Comparison of ENCODE assay signal across 10 cellular contexts in the genomic region with DNA sequence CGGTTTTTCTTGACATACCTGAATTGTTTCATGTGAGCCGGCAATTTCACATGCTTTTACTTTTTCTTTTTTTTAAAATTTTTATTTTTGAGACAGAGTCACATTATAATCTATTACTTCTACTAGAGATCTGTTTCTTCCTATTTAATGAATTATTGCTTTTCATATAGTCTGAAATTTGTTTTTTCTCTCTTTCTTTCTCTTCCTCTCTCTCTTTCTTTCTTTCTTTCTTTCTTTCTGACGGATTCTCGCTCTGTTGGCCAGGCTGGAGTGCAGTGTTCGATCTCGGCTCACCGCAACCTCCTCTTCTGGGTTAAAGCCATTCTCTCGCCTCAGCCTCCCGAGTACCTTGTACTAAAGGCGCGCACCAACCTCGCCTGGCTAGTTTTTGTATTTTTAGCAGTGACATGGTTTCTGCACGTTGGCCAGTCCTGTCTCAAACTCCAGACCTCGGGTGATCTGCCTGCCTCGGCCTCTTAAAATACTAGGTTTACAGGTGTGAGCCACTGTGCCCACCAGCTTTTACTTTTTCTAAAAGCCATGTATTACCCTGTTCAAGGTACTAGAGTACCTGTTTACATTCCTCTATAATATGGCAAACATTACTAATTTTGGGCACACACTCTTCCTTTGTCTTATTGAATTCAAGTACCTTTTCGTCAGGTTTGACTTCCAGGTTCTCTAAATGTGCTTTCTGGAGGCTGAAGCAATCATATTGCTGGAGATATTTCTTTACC.
DNase-seq lines count a peak whose midpoint lies in the region; ATAC-seq and TF ChIP-seq lines count a peak whose summit lies in the region.
"Had no signal": no experiment of that assay in that cellular context is flagged by ENCODE, and none has a peak within 500 bp of the region (broad histone marks: within the 10 kb centered on the region; RNA-seq: fewer than 3 reads in every experiment).

No MANE protein-coding gene starts in this region.

- H3K27ac Mint-ChIP-seq in activated CD8-positive, alpha-beta memory T cell treated with anti-CD3 and anti-CD28 coated beads, Interleukin-2, amount 10 ng/mL, durations not matched to agents 7 days and 5 days, result no peak overlapping the region
- no peak overlapping the region for H3K27ac Mint-ChIP-seq in stimulated activated effector memory CD8-positive, alpha-beta T cell treated with anti-CD3 and anti-CD28 coated beads, Interleukin-12 subunit alpha, Interleukin-12 subunit beta, amount 100 ng/mL, for 72 hours

- POLR2A ChIA-PET in RWPE1 (lab: Yijun Ruan, JAX; ENCODE audit: low non-redundant PET), result no interaction called here

- DNase-seq in activated CD8-positive, alpha-beta memory T cell treated with anti-CD3 and anti-CD28 coated beads, Interleukin-2, amount 10 ng/mL, durations not matched to agents 7 days and 5 days, result no peak
- DNase-seq in activated CD8-positive, alpha-beta memory T cell treated with anti-CD3 and anti-CD28 coated beads, Interleukin-2, amount 50 U/mL, for 48 hours, result no peak
- no peak for DNase-seq in RWPE1 (ENCODE audit: low spot score)
- peak; percentile 64 for DNase-seq in esophagus muscularis mucosa (ENCODE audit: extremely low spot score)
- no peak for DNase-seq in stimulated activated effector memory CD8-positive, alpha-beta T cell treated with anti-CD3 and anti-CD28 coated beads, Interleukin-12 subunit alpha, Interleukin-12 subunit beta, amount 100 ng/mL, for 72 hours (ENCODE audit: low spot score in 2 of 2)
- DNase-seq in stimulated activated CD4-positive, alpha-beta T cell treated with anti-CD3 and anti-CD28 coated beads, Interleukin-12 subunit alpha, Interleukin-12 subunit beta, amount 100 ng/mL, for 4 hours, result no peak
- DNase-seq: activated effector memory CD4-positive, alpha-beta T cell treated with Interleukin-2 at 50 U/mL for 16 hours; KBM-7 had no signal

- no peak for TF ChIP-seq EP300 in esophagus muscularis mucosa (IDR thresholded peaks at IDR 0.05)

- H3K4me1 Mint-ChIP-seq in activated CD8-positive, alpha-beta memory T cell treated with anti-CD3 and anti-CD28 coated beads, Interleukin-2, amount 10 ng/mL, durations not matched to agents 7 days and 5 days, result peaks cover 25% of the 10 kb centered on the region
- peaks cover 27% of the 10 kb centered on the region for H3K4me1 Mint-ChIP-seq in stimulated activated effector memory CD8-positive, alpha-beta T cell treated with anti-CD3 and anti-CD28 coated beads, Interleukin-12 subunit alpha, Interleukin-12 subunit beta, amount 100 ng/mL, for 72 hours

- H3K9me3 Mint-ChIP-seq in activated CD8-positive, alpha-beta memory T cell treated with anti-CD3 and anti-CD28 coated beads, Interleukin-2, amount 10 ng/mL, durations not matched to agents 7 days and 5 days (ENCODE audit: low read depth), result no peaks in the 10 kb centered on the region
- no peaks in the 10 kb centered on the region for H3K9me3 Mint-ChIP-seq in stimulated activated effector memory CD8-positive, alpha-beta T cell treated with anti-CD3 and anti-CD28 coated beads, Interleukin-12 subunit alpha, Interleukin-12 subunit beta, amount 100 ng/mL, for 72 hours

- peak overlapping the region in 1 of 4 donors; percentile 41 for H3K4me3 ChIP-seq in esophagus muscularis mucosa

- intact Hi-C loops in esophagus muscularis mucosa (cut with DNase I), result no loop called here

- H3K27ac ChIP-seq in RWPE1 (peak overlapping the region; percentile 94), esophagus muscularis mucosa (replicated peaks in 1 of 4) (no peak overlapping the region)

- 63% methylated on average over 16 of the region's 16 CpGs for WGBS in esophagus muscularis mucosa

- TF ChIP-seq CTCF in RWPE1 (conservative IDR thresholded peaks at IDR 0.05; ENCODE audit: low read depth) (no peak), esophagus muscularis mucosa (IDR thresholded peaks at IDR 0.05) (no peak)

- H3K36me3 ChIP-seq in esophagus muscularis mucosa, result no peaks in the 10 kb centered on the region

- no peaks in the 10 kb centered on the region for H3K36me3 Mint-ChIP-seq in activated CD8-positive, alpha-beta memory T cell treated with anti-CD3 and anti-CD28 coated beads, Interleukin-2, amount 10 ng/mL, durations not matched to agents 7 days and 5 days
- peaks cover 10% of the 10 kb centered on the region for H3K36me3 Mint-ChIP-seq in stimulated activated effector memory CD8-positive, alpha-beta T cell treated with anti-CD3 and anti-CD28 coated beads, Interleukin-12 subunit alpha, Interleukin-12 subunit beta, amount 100 ng/mL, for 72 hours

- H3K9me3 ChIP-seq in esophagus muscularis mucosa, result no peaks in the 10 kb centered on the region

- TF ChIP-seq POLR2A in esophagus muscularis mucosa (IDR thresholded peaks at IDR 0.05; ENCODE audit: low read depth), result no peak

- H3K4me1 ChIP-seq in esophagus muscularis mucosa, result peaks cover 20 to 24% (median 20%) of the 10 kb centered on the region in 4 donors

- CTCF ChIA-PET in activated CD8-positive, alpha-beta memory T cell treated with anti-CD3 and anti-CD28 coated beads, Interleukin-2, amount 10 ng/mL, durations not matched to agents 7 days and 5 days (lab: Charles Lee), result no interaction called here
- CTCF ChIA-PET in RWPE1 (lab: Yijun Ruan, JAX), result interaction anchor here (0.6 kb wide), 1 partner anchor 16 kb away, joined by 4 read pairs; no protein-coding TSS in a partner anchor

- no peak for ATAC-seq in activated CD8-positive, alpha-beta memory T cell treated with anti-CD3 and anti-CD28 coated beads, Interleukin-2, amount 10 ng/mL, durations not matched to agents 7 days and 5 days
- ATAC-seq in stimulated activated effector memory CD8-positive, alpha-beta T cell treated with anti-CD3 and anti-CD28 coated beads, Interleukin-12 subunit alpha, Interleukin-12 subunit beta, amount 100 ng/mL, for 72 hours, result no peak
- no peak for ATAC-seq in HG03135 (IDR thresholded peaks at IDR 0.05; ENCODE audit: unreplicated experiment)
- no peak for ATAC-seq in GM19324 (IDR thresholded peaks at IDR 0.05; ENCODE audit: low FRiP score, unreplicated experiment)

- peaks cover 57% of the 10 kb centered on the region for H3K27me3 Mint-ChIP-seq in activated CD8-positive, alpha-beta memory T cell treated with anti-CD3 and anti-CD28 coated beads, Interleukin-2, amount 10 ng/mL, durations not matched to agents 7 days and 5 days

- peak overlapping the region; percentile 81 for H3K4me3 Mint-ChIP-seq in activated CD8-positive, alpha-beta memory T cell treated with anti-CD3 and anti-CD28 coated beads, Interleukin-2, amount 10 ng/mL, durations not matched to agents 7 days and 5 days
- peak overlapping the region; percentile 88 for H3K4me3 Mint-ChIP-seq in stimulated activated effector memory CD8-positive, alpha-beta T cell treated with anti-CD3 and anti-CD28 coated beads, Interleukin-12 subunit alpha, Interleukin-12 subunit beta, amount 100 ng/mL, for 72 hours

- peaks cover 9 to 74% (median 64%) of the 10 kb centered on the region in 4 donors for H3K27me3 ChIP-seq in esophagus muscularis mucosa
